8 cellular contexts compared by ENCODE assay signal in genomic region chr22:37486224-37486845, GRCh38. TPM values are rescaled to one million over a fixed set of nuclear protein-coding genes. Genes with fewer than 3 reads are reported as not detected.
DNase-seq lines count a peak whose midpoint lies in the region; ATAC-seq and TF ChIP-seq lines count a peak whose summit lies in the region.

TSS of gene MFNG (minus strand) at chr22:37486384. CDS start at chr22:37486177, 207 bp downstream.

- DNase-seq in A673 (ENCODE audit: low spot score) = peak; percentile 44
- no peak for DNase-seq in RWPE2 (ENCODE audit: low spot score)
- DNase-seq in activated effector memory CD4-positive, alpha-beta T cell treated with Interleukin-2 at 50 U/mL for 16 hours = peak; percentile 67
- peak in 4 of 5 donors; percentile 34 to 68 (median 48) for DNase-seq in ovary
- DNase-seq in thyroid gland = peak; percentile 45 to 50

- H3K9me3 ChIP-seq in A673 (ENCODE audit: low read depth, low read length, poor library complexity, severe bottlenecking) = no peaks in the 10 kb centered on the region
- H3K9me3 ChIP-seq in RWPE2 (ENCODE audit: severe bottlenecking) = no peaks in the 10 kb centered on the region
- no peaks in the 10 kb centered on the region for H3K9me3 ChIP-seq in gastroesophageal sphincter
- H3K9me3 ChIP-seq in ovary = no peaks in the 10 kb centered on the region
- H3K9me3 ChIP-seq in thyroid gland = no peaks in the 10 kb centered on the region

- WGBS in gastroesophageal sphincter (ENCODE audit: low coverage in 1 of 2), 2 donors = 0 to 8% methylated on average over 2 to 8 of the region's 24 CpGs
- 1 to 2% (median 1%) methylated on average over 24 of the region's 24 CpGs for WGBS in ovary, 3 donors
- WGBS in thyroid gland, 2 donors = 9 to 13% methylated on average over 8 to 24 of the region's 24 CpGs

- H3K4me3 ChIP-seq in A673 (ENCODE audit: low read depth, low read length, poor library complexity, severe bottlenecking) (no peak within 1 kb of the TSS), RWPE2 (ENCODE audit: severe bottlenecking) (no peak within 1 kb of the TSS), gastroesophageal sphincter (peak within 1 kb of the TSS; percentile 3 to 45), ovary (peak within 1 kb of the TSS; percentile 10), thyroid gland (replicated peaks in 1 of 3) (peak within 1 kb of the TSS in 1 of 3 donors; percentile 18)

- H3K27ac ChIP-seq in A673 (ENCODE audit: low read depth, low read length, poor library complexity, severe bottlenecking) = no peak within 1 kb of the TSS
- peak within 1 kb of the TSS; percentile 1 for H3K27ac ChIP-seq in RWPE2 (ENCODE audit: poor library complexity, severe bottlenecking)
- H3K27ac ChIP-seq in gastroesophageal sphincter = peak within 1 kb of the TSS in 3 of 4 donors; percentile 64 to 75 (median 71)
- no peak within 1 kb of the TSS for H3K27ac ChIP-seq in ovary
- peak within 1 kb of the TSS; percentile 44 to 73 (median 67) for H3K27ac ChIP-seq in thyroid gland

- no peak for TF ChIP-seq CTCF in A673 (conservative IDR thresholded peaks at IDR 0.05; ENCODE audit: low read depth, low read length)
- no peak for TF ChIP-seq CTCF in RWPE2 (IDR thresholded peaks at IDR 0.05; ENCODE audit: poor library complexity, severe bottlenecking)
- no peak for TF ChIP-seq CTCF in gastroesophageal sphincter (IDR thresholded peaks at IDR 0.05)
- TF ChIP-seq CTCF in ovary (IDR thresholded peaks at IDR 0.05) = no peak
- TF ChIP-seq CTCF in thyroid gland (IDR thresholded peaks at IDR 0.05) = no peak

- ATAC-seq in HG03378 (IDR thresholded peaks at IDR 0.05; ENCODE audit: unreplicated experiment) = peak; percentile 36
- ATAC-seq in RWPE2 (ENCODE audit: low read depth) = peak; percentile 75
- peak; percentile 80 for ATAC-seq in gastroesophageal sphincter

- intact Hi-C loops in A673 (cut with micrococcal nuclease; ENCODE audit: unreplicated experiment) = no loop called here
- intact Hi-C loops in ovary (cut with DNase I) = loop anchor here in 1 of 4 donors (10.0 kb wide), 1 partner anchor 172 kb away; no protein-coding TSS in a partner anchor
- intact Hi-C loops in thyroid gland (cut with DNase I) = no loop called here

- H3K4me1 ChIP-seq in A673 (ENCODE audit: insufficient read depth, low read length, poor library complexity, severe bottlenecking) (peaks cover 4% of the 10 kb centered on the region), RWPE2 (ENCODE audit: insufficient read depth, poor library complexity, severe bottlenecking) (no peaks in the 10 kb centered on the region), gastroesophageal sphincter (peaks cover 0 to 33% (median 7%) of the 10 kb centered on the region in 3 donors), ovary (ENCODE audit: insufficient read depth) (no peaks in the 10 kb centered on the region), thyroid gland (peaks cover 9 to 26% of the 10 kb centered on the region in 2 donors)

- TF ChIP-seq EP300 in gastroesophageal sphincter (IDR thresholded peaks at IDR 0.05) (no peak), ovary (IDR thresholded peaks at IDR 0.05) (no peak)

- POLR2A ChIA-PET in A673 (lab: Charles Lee; ENCODE audit: low non-redundant PET) = interaction anchor here (0.6 kb wide), 1 partner anchor 189 kb away, joined by 4 read pairs; no protein-coding TSS in a partner anchor

- H3K36me3 ChIP-seq in A673 (ENCODE audit: insufficient read depth, low read length, poor library complexity, severe bottlenecking) (no peaks in the 10 kb centered on the region), RWPE2 (ENCODE audit: low read depth) (peaks cover 15% of the 10 kb centered on the region), gastroesophageal sphincter (peaks cover 0 to 9% of the 10 kb centered on the region in 2 donors), ovary (no peaks in the 10 kb centered on the region), thyroid gland (no peaks in the 10 kb centered on the region)

- BruUV-seq in A673 (replicated peaks; lab: Mats Ljungman, UMichigan) = no TSS peak

- CTCF ChIA-PET in A673 (lab: Charles Lee) = interaction anchor here (0.6 kb wide), 1 partner anchor 221 kb away, joined by 10 read pairs; no protein-coding TSS in a partner anchor

- H3K27me3 ChIP-seq in A673 (replicated peaks; ENCODE audit: insufficient read depth, low read depth, low read length, poor library complexity) (no peaks in the 10 kb centered on the region), RWPE2 (ENCODE audit: insufficient read depth, poor library complexity, severe bottlenecking) (no peaks in the 10 kb centered on the region), gastroesophageal sphincter (peaks cover 86% of the 10 kb centered on the region), ovary (no peaks in the 10 kb centered on the region), thyroid gland (no peaks in the 10 kb centered on the region)

- TF ChIP-seq POLR2A in GM18526 (IDR thresholded peaks at IDR 0.05; ENCODE audit: extremely low read depth, insufficient read length) (peak; percentile 72), gastroesophageal sphincter (IDR thresholded peaks at IDR 0.05) (no peak), ovary (IDR thresholded peaks at IDR 0.05) (no peak), thyroid gland (IDR thresholded peaks at IDR 0.05) (peak in 1 of 2 donors; percentile 26)

RNA-seq across cellular contexts. Expression of gene MFNG, which starts in this region (rescaled TPM):
- total RNA-seq in A673 (2021) (not detected in 2 replicates), gastroesophageal sphincter (10 to 100 TPM in 3 of 4 donors, 1 to 10 TPM in 1; 6.4 to 14.6 (median 12.1) TPM), ovary (10 to 100 TPM in 1 of 7 donors, 1 to 10 TPM in 6; 4.4 to 11.1 (median 7.1) TPM), thyroid gland (10 to 100 TPM; 15.2 to 30.6 (median 19.2) TPM)
- polyA plus RNA-seq in ovary = 1 to 10 TPM; 4.7 to 7.1 TPM

Comparison
In these comparisons a context has a peak if more than half of its experiments do, and no peak if none do; other contexts are left out.
1. Peak in DNase-seq in A673; RNA of the gene not detected or under 1 TPM.
2. H3K27ac ChIP-seq: peak in RWPE2 (single experiment), gastroesophageal sphincter (3 of 4) and thyroid gland (3 of 3); none in A673 (single experiment) and ovary (0 of 2).
3. H3K4me3 ChIP-seq: peak in gastroesophageal sphincter (2 of 2) and ovary (single experiment); none in A673 (single experiment) and RWPE2 (single experiment).
4. Peak in every context shown above with its lines, with median percentiles within 50 percentile points of each other: ATAC-seq.